15 cellular contexts compared by ENCODE assay signal in the genomic region with DNA sequence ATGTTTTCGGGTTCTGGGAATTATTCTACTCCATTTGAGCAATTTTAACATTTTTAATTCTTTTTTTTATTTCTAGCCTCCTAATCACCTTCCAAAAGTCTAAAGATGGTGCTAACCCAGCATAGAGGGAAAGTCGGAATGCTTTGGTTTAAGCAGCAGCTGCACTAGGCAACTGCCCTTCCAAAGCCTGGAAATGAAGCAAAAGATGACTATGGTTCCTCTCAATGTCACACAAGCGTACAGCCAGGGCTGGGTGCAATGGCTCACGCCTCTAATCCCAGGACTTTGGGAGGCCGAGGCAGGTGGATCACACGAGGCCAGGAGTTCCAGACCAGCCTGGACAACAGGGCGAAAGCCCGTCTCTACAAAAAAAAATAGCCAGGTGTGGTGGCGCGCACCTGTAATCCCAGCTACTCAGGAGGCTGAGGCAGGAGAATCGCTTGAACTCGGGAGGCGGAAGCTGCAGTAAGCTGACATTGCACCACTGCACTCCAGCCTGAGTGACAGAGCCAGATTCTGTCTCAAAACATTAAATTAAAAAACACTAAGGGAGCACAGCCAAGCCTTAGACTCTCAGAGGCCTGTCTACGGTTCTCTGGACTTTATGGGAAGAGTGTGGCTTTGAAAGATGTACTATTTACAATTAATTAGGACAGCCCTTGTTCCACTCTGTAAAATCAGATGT. TPM values are rescaled to one million over a fixed set of nuclear protein-coding genes. Genes with fewer than 3 reads are reported as not detected.
DNase-seq lines count a peak whose midpoint lies in the region; ATAC-seq and TF ChIP-seq lines count a peak whose summit lies in the region.
"Had no signal": no experiment of that assay in that cellular context is flagged by ENCODE, and none has a peak within 500 bp of the region (broad histone marks: within the 10 kb centered on the region; RNA-seq: fewer than 3 reads in every experiment).

No MANE protein-coding gene starts in this region.

- peaks cover 92% of the 10 kb centered on the region for H3K4me1 ChIP-seq in CD4-positive, CD25-positive, alpha-beta regulatory T cell (ENCODE audit: control insufficient read depth, insufficient read depth, low read length, poor library complexity, severe bottlenecking)
- H3K4me1 ChIP-seq in IMR-90 (ENCODE audit: control insufficient read depth, insufficient read depth, low read length) (peaks cover 49% of the 10 kb centered on the region), prostate gland (replicated peaks) (no peaks in the 10 kb centered on the region)
- H3K4me1 ChIP-seq: BLaER1 had no signal

- TF ChIP-seq CTCF in IMR-90 (conservative IDR thresholded peaks at IDR 0.05; ENCODE audit: low read depth, low read length) (no peak), prostate gland (IDR thresholded peaks at IDR 0.05) (no peak), type B pancreatic cell (conservative IDR thresholded peaks at IDR 0.05) (no peak)

- intact Hi-C loops in IMR-90 (cut with micrococcal nuclease) (no loop called here), prostate gland (cut with DNase I) (no loop called here)

- no peak for TF ChIP-seq RAD21 in IMR-90 (IDR thresholded peaks at IDR 0.05; ENCODE audit: low read length)

- no peak overlapping the region for H2AFZ ChIP-seq in IMR-90 (replicated peaks; ENCODE audit: low read length, poor library complexity)

- H3K9me3 Mint-ChIP-seq in CD4-positive, CD25-positive, alpha-beta regulatory T cell = peaks cover 0 to 1% (median 0%) of the 10 kb centered on the region in 7 donors
- no peaks in the 10 kb centered on the region for H3K9me3 Mint-ChIP-seq in effector memory CD8-positive, alpha-beta T cell
- no peaks in the 10 kb centered on the region for H3K9me3 Mint-ChIP-seq in type B pancreatic cell
- H3K9me3 Mint-ChIP-seq: stimulated activated naive CD8-positive, alpha-beta T cell treated with anti-CD3 and anti-CD28 coated beads, Interleukin-15, amount 100 ng/mL, for 72 hours had no signal

- H4K20me1 ChIP-seq in IMR-90 (ENCODE audit: insufficient read depth, low read length) = peaks cover 5% of the 10 kb centered on the region; the same call in 1 of the 2 replicates
- H4K20me1 ChIP-seq: BLaER1 had no signal

- peaks cover 29 to 96% (median 68%) of the 10 kb centered on the region in 4 donors for H3K4me1 Mint-ChIP-seq in CD4-positive, CD25-positive, alpha-beta regulatory T cell
- H3K4me1 Mint-ChIP-seq in effector memory CD8-positive, alpha-beta T cell (ENCODE audit: low read depth in 2 of 2) = peaks cover 53 to 67% of the 10 kb centered on the region in 2 donors
- H3K4me1 Mint-ChIP-seq in type B pancreatic cell (ENCODE audit: unreplicated experiment) = peaks cover 15% of the 10 kb centered on the region

- peak overlapping the region; percentile 33; the same call in 1 of the 2 replicates for H2AK5ac ChIP-seq in IMR-90 (ENCODE audit: low read depth, low read length)

- H3K27ac Mint-ChIP-seq in CD4-positive, CD25-positive, alpha-beta regulatory T cell = peak overlapping the region in 2 of 3 donors; percentile 11 to 85
- H3K27ac Mint-ChIP-seq in effector memory CD8-positive, alpha-beta T cell = peak overlapping the region; percentile 89
- H3K27ac Mint-ChIP-seq in type B pancreatic cell = no peak overlapping the region
- H3K27ac Mint-ChIP-seq: stimulated activated naive CD8-positive, alpha-beta T cell treated with anti-CD3 and anti-CD28 coated beads, Interleukin-15, amount 100 ng/mL, for 72 hours had no signal

- DNase-seq in CD4-positive, CD25-positive, alpha-beta regulatory T cell = no peak
- DNase-seq in IMR-90 = no peak
- DNase-seq in effector memory CD8-positive, alpha-beta T cell = no peak
- DNase-seq in prostate gland (ENCODE audit: low spot score) = no peak
- no peak for DNase-seq in type B pancreatic cell (ENCODE audit: extremely low spot score, unreplicated experiment)
- no peak for DNase-seq in COLO829 (ENCODE audit: low spot score)
- DNase-seq: activated effector memory CD4-positive, alpha-beta T cell treated with Interleukin-2 at 50 U/mL for 16 hours; DMS79 treated with DMSO at 0.1 percent for 48 hours; NCI-H446 treated with DMSO at 0.1 percent for 48 hours; PC-3; stimulated activated naive CD8-positive, alpha-beta T cell treated with anti-CD3 and anti-CD28 coated beads, Interleukin-15, amount 100 ng/mL, for 72 hours had no signal

- 96% methylated on average over 9 of the region's 14 CpGs; no CpG with 5 or more reads in 1 of the 2 experiments for WGBS in IMR-90 (ENCODE audit: extremely low coverage in 2 of 2, insufficient read length in 1 of 2), 2 experiments
- WGBS in prostate gland = 86% methylated on average over 14 of the region's 14 CpGs

- peaks cover 26% of the 10 kb centered on the region for H3K9me1 ChIP-seq in IMR-90 (ENCODE audit: insufficient read depth, low read length)

- H2AK9ac ChIP-seq in IMR-90 (replicated peaks; ENCODE audit: low read depth, low read length, poor library complexity) = no peak overlapping the region

- peak overlapping the region in 3 of 4 donors; percentile 34 to 72 (median 66) for H3K4me3 Mint-ChIP-seq in CD4-positive, CD25-positive, alpha-beta regulatory T cell
- peak overlapping the region in 1 of 2 donors; percentile 68 for H3K4me3 Mint-ChIP-seq in effector memory CD8-positive, alpha-beta T cell
- no peak overlapping the region for H3K4me3 Mint-ChIP-seq in type B pancreatic cell
- H3K4me3 Mint-ChIP-seq: stimulated activated naive CD8-positive, alpha-beta T cell treated with anti-CD3 and anti-CD28 coated beads, Interleukin-15, amount 100 ng/mL, for 72 hours had no signal

- no peak overlapping the region for H3K14ac ChIP-seq in IMR-90 (replicated peaks; ENCODE audit: low read depth, low read length)

- no TSS peak for BruUV-seq in IMR-90 (replicated peaks; lab: Mats Ljungman, UMichigan)

- H2BK120ac ChIP-seq in IMR-90 (ENCODE audit: low read depth, low read length) = peak overlapping the region; percentile 48

- no peak overlapping the region for H4K91ac ChIP-seq in IMR-90 (ENCODE audit: insufficient read depth, low read depth, low read length)

- no peak for ATAC-seq in CD4-positive, CD25-positive, alpha-beta regulatory T cell (ENCODE audit: low read depth in 2 of 2)
- ATAC-seq in IMR-90 (ENCODE audit: low read depth) (no peak), HG03520 (IDR thresholded peaks at IDR 0.05; ENCODE audit: unreplicated experiment) (no peak)
- ATAC-seq in effector memory CD8-positive, alpha-beta T cell (replicated peaks) = no peak
- ATAC-seq: HCT116; PC-3; stimulated activated naive CD8-positive, alpha-beta T cell treated with anti-CD3 and anti-CD28 coated beads, Interleukin-15, amount 100 ng/mL, for 72 hours had no signal

- H3K27me3 Mint-ChIP-seq in CD4-positive, CD25-positive, alpha-beta regulatory T cell = no peaks in the 10 kb centered on the region
- no peaks in the 10 kb centered on the region for H3K27me3 Mint-ChIP-seq in effector memory CD8-positive, alpha-beta T cell
- peaks cover 3% of the 10 kb centered on the region for H3K27me3 Mint-ChIP-seq in type B pancreatic cell
- H3K27me3 Mint-ChIP-seq: stimulated activated naive CD8-positive, alpha-beta T cell treated with anti-CD3 and anti-CD28 coated beads, Interleukin-15, amount 100 ng/mL, for 72 hours had no signal

- peaks cover 5% of the 10 kb centered on the region for H3K36me3 Mint-ChIP-seq in CD4-positive, CD25-positive, alpha-beta regulatory T cell
- H3K36me3 Mint-ChIP-seq in effector memory CD8-positive, alpha-beta T cell (ENCODE audit: insufficient read depth) = no peaks in the 10 kb centered on the region
- H3K36me3 Mint-ChIP-seq in type B pancreatic cell = no peaks in the 10 kb centered on the region

- dilution Hi-C loops in IMR-90 (cut with HindIII; ENCODE audit: low sequenced_read_pairs, unreplicated experiment) = no loop called here

- H3K27ac ChIP-seq in CD4-positive, CD25-positive, alpha-beta regulatory T cell (ENCODE audit: insufficient read depth, low read length, poor library complexity, severe bottlenecking) = peak overlapping the region; percentile 88
- H3K27ac ChIP-seq in IMR-90 (ENCODE audit: insufficient read depth, low read length) (peak overlapping the region; percentile 22; the same call in 1 of the 2 replicates), prostate gland (peak overlapping the region; percentile 39 to 55)
- H3K27ac ChIP-seq: BLaER1, KMS-11 had no signal

- CTCF ChIA-PET in IMR-90 (lab: Yijun Ruan, JAX) = no interaction called here

- peak overlapping the region; percentile 16; the same call in 1 of the 2 replicates for H3K18ac ChIP-seq in IMR-90 (ENCODE audit: low read depth, low read length)

- H3K9ac ChIP-seq in IMR-90 (ENCODE audit: low read depth, low read length) = no peak overlapping the region
- H3K9ac ChIP-seq: BLaER1, KMS-11 had no signal

- H3K36me3 ChIP-seq in CD4-positive, CD25-positive, alpha-beta regulatory T cell (ENCODE audit: control insufficient read depth, insufficient read depth, low read length) = no peaks in the 10 kb centered on the region
- peaks cover 5% of the 10 kb centered on the region for H3K36me3 ChIP-seq in IMR-90 (ENCODE audit: control insufficient read depth, insufficient read depth, low read length)
- no peaks in the 10 kb centered on the region for H3K36me3 ChIP-seq in prostate gland
- H3K36me3 ChIP-seq: BLaER1 had no signal

- TF ChIP-seq POLR2A in IMR-90 (IDR thresholded peaks at IDR 0.05; ENCODE audit: low read depth, low read length) = no peak
- TF ChIP-seq POLR2A in prostate gland (IDR thresholded peaks at IDR 0.05) = no peak

- H2BK20ac ChIP-seq in IMR-90 (ENCODE audit: low read depth, low read length) = no peak overlapping the region

- in situ Hi-C loops in IMR-90 (cut with MboI; ENCODE audit: low sequenced_read_pairs) = no loop called here

- H3K9me3 ChIP-seq in CD4-positive, CD25-positive, alpha-beta regulatory T cell (ENCODE audit: control insufficient read depth in 2 of 2, low read length in 2 of 2) = no peaks in the 10 kb centered on the region
- H3K9me3 ChIP-seq in IMR-90 (ENCODE audit: control insufficient read depth, insufficient read depth, low read length) = no peaks in the 10 kb centered on the region
- H3K9me3 ChIP-seq in prostate gland = no peaks in the 10 kb centered on the region
- H3K9me3 ChIP-seq: BLaER1 had no signal

- H3K23ac ChIP-seq in IMR-90 (ENCODE audit: low read depth, low read length) = no peak overlapping the region; the same call in 1 of the 2 replicates

- peak overlapping the region; percentile 48 for H2BK5ac ChIP-seq in IMR-90 (ENCODE audit: low read depth, low read length, poor library complexity, severe bottlenecking)

- peak overlapping the region; percentile 26; the same call in 1 of the 2 replicates for H4K5ac ChIP-seq in IMR-90 (ENCODE audit: low read depth, low read length)

- peak overlapping the region in 1 of 2 experiments; percentile 55; a peak in 2 of 4 replicates for H4K8ac ChIP-seq in IMR-90 (ENCODE audit: low read depth in 2 of 2, low read length in 2 of 2)

- peak overlapping the region; percentile 7; the same call in 1 of the 2 replicates for H3K4ac ChIP-seq in IMR-90 (ENCODE audit: low read depth, low read length)

- no peak overlapping the region for H3K56ac ChIP-seq in IMR-90 (ENCODE audit: extremely low read depth, insufficient read depth, low read length)

- H3K27me3 ChIP-seq in CD4-positive, CD25-positive, alpha-beta regulatory T cell (ENCODE audit: control insufficient read depth, insufficient read depth, low read length) = no peaks in the 10 kb centered on the region
- H3K27me3 ChIP-seq in IMR-90 (ENCODE audit: control insufficient read depth, insufficient read depth, low read length) (no peaks in the 10 kb centered on the region), prostate gland (replicated peaks; ENCODE audit: insufficient read depth) (no peaks in the 10 kb centered on the region)
- H3K27me3 ChIP-seq: BLaER1 had no signal

- POLR2A ChIA-PET in IMR-90 (lab: Charles Lee; ENCODE audit: unreplicated experiment) = no interaction called here

- H3K4me3 ChIP-seq in CD4-positive, CD25-positive, alpha-beta regulatory T cell (ENCODE audit: low read depth, low read length) = no peak overlapping the region
- H3K4me3 ChIP-seq in IMR-90 (ENCODE audit: insufficient read depth, low read depth, low read length) (no peak overlapping the region), prostate gland (no peak overlapping the region)
- H3K4me3 ChIP-seq: BLaER1 had no signal

- no peak overlapping the region for H3K4me2 ChIP-seq in IMR-90 (ENCODE audit: low read depth, low read length)
- H3K4me2 ChIP-seq: BLaER1, KMS-11 had no signal

- H3K79me1 ChIP-seq in IMR-90 (ENCODE audit: low read depth in 1 of 2, low read length in 2 of 2) = peaks cover 34 to 81% of the 10 kb centered on the region in 2 experiments; a peak in 3 of 4 replicates

- no peak overlapping the region; the same call in 2 of the 3 replicates for H2BK15ac ChIP-seq in IMR-90 (ENCODE audit: low read depth, low read length)

RNA-seq across cellular contexts. Expression of gene ADAM19, which starts 33.2 kb away (rescaled TPM):
- 113 TPM for total RNA-seq in CD4-positive, CD25-positive, alpha-beta regulatory T cell
- 10 to 100 TPM in 1 of 4 donors, 1 to 10 TPM in 3; 5.5 to 10.9 (median 7.5) TPM for polyA plus RNA-seq in CD4-positive, CD25-positive, alpha-beta regulatory T cell
- 35.5 and 38.3 TPM in 2 replicates for total RNA-seq in IMR-90 (2012; rRNA removed)
- 47.8 and 49.2 TPM in 2 replicates for polyA plus RNA-seq in IMR-90 (2012; rRNA removed)
- polyA plus RNA-seq in IMR-90 (2012; cell fraction: cytosol; rRNA removed) = 25.7 and 37.1 TPM in 2 replicates
- polyA plus RNA-seq in IMR-90 (2012; cell fraction: nucleus; rRNA removed; ENCODE audit: low replicate concordance) = 70.4 and 79.6 TPM in 2 replicates
- total RNA-seq in prostate gland = 1 to 10 TPM; 1.9 to 8.1 TPM
- 9.3 and 15.8 TPM in 2 replicates for total RNA-seq in type B pancreatic cell (ENCODE audit: low replicate concordance)

Comparison
In these comparisons a context has a peak if more than half of its experiments do, and no peak if none do; other contexts are left out.
1. H3K27ac ChIP-seq: peak in every context shown above with its lines; median percentile 88 in CD4-positive, CD25-positive, alpha-beta regulatory T cell; 47 in prostate gland; 22 in IMR-90.